10 cellular contexts compared by ENCODE assay signal in the genomic region with DNA sequence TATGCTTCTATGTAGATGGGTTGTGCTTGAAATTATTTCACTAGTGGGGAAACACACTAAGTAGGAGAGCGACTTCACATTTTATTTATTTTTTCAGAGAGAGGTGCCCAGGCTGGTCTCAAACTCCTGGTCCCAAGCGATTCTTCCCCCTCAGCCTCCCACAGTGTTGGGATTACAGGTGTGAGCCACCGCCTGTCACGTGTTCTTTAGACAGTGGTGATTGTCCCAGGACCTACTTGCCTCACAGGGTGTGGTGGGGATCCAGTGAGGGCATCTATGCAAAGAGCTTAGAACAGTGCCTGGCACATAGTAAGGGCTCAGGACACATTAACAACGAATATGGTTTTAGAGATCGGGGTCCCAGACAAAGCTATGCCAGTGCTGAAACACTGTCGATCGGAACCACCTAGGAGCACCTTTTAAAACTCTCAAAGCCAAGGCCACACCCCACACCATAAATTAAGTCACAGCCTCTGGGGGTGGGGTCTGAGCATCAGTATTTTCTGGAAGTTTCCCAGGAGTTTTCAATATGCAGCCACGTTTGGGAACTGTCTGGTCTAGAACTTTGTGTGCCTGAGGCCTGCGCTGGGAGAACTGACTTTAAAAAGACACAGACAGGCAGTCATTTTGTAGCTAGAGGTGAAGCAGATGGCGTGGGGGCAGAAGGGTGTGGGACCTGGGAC. TPM values are rescaled to one million over a fixed set of nuclear protein-coding genes. Genes with fewer than 3 reads are reported as not detected.
DNase-seq lines count a peak whose midpoint lies in the region; ATAC-seq, FAIRE-seq and TF ChIP-seq lines count a peak whose summit lies in the region.
"Had no signal": no experiment of that assay in that cellular context is flagged by ENCODE, and none has a peak within 500 bp of the region (broad histone marks: within the 10 kb centered on the region; RNA-seq: fewer than 3 reads in every experiment).

No MANE protein-coding gene starts in this region.

- peak; percentile 42 for ATAC-seq in gastroesophageal sphincter
- no peak for ATAC-seq in HG02610 (IDR thresholded peaks at IDR 0.05; ENCODE audit: unreplicated experiment)

- no peak for FAIRE-seq in GM12892 (lab: Jason Lieb, UNC)
- FAIRE-seq: H54 had no signal

- CTCF ChIA-PET in HEK293 (lab: Yijun Ruan, JAX) = interaction anchor here (0.6 to 4.8 kb wide), 25 partner anchors 9 to 761 kb away, joined by 3 to 36 read pairs (median 5); a partner anchor contains a TSS

- H3K27ac ChIP-seq in HEK293 (ENCODE audit: extremely low read depth, low read depth, low read length) (peak overlapping the region; percentile 58), SU-DHL-6 (ENCODE audit: low read depth, low read length) (no peak overlapping the region), gastroesophageal sphincter (peak overlapping the region in 3 of 4 donors; percentile 76 to 84 (median 80)), skin epidermis (peak overlapping the region in 19 of 21 experiments; percentile 18 to 93 (median 81))

- TF ChIP-seq EP300 in gastroesophageal sphincter (IDR thresholded peaks at IDR 0.05) = no peak

- POLR2A ChIA-PET in HEK293 (lab: Yijun Ruan, JAX) = interaction anchor here (0.6 to 1.6 kb wide), 9 partner anchors 46 to 984 kb away, joined by 3 to 15 read pairs (median 4); a partner anchor contains a TSS

- no peak for DNase-seq in activated gamma-delta T cell treated with Interleukin-2 at 50 U/mL for 16 hours
- DNase-seq in GDM1 (lab: John Stamatoyannopoulos, UW) = no peak
- no peak for DNase-seq in GM12892 (ENCODE audit: insufficient read length)

- H3K79me2 ChIP-seq in SU-DHL-6 (ENCODE audit: insufficient read depth, low read length) = no peaks in the 10 kb centered on the region

- TF ChIP-seq CTCF in HEK293 (tag by site-specific recombination; IDR thresholded peaks at IDR 0.05) (no peak), SU-DHL-6 (IDR thresholded peaks at IDR 0.05; ENCODE audit: insufficient read depth, low read length, poor library complexity, severe bottlenecking) (no peak), gastroesophageal sphincter (IDR thresholded peaks at IDR 0.05) (no peak)

- peaks cover 2% of the 10 kb centered on the region; the same call in 1 of the 2 replicates for H3K4me1 ChIP-seq in HEK293 (ENCODE audit: control insufficient read depth, insufficient read depth, low read length)
- peaks cover 0 to 41% (median 11%) of the 10 kb centered on the region in 3 donors for H3K4me1 ChIP-seq in gastroesophageal sphincter

- H3K27me3 ChIP-seq in SU-DHL-6 (ENCODE audit: low read length) (no peaks in the 10 kb centered on the region), gastroesophageal sphincter (no peaks in the 10 kb centered on the region)

- H3K36me3 ChIP-seq in HEK293 (ENCODE audit: control insufficient read depth in 2 of 2, insufficient read depth in 1 of 2, low read length in 2 of 2) (no peaks in the 10 kb centered on the region), SU-DHL-6 (ENCODE audit: low read length) (no peaks in the 10 kb centered on the region), gastroesophageal sphincter (no peaks in the 10 kb centered on the region)

- H3F3A ChIP-seq in SU-DHL-6 (ENCODE audit: insufficient read depth) = peaks cover 8% of the 10 kb centered on the region

- H3K4me3 ChIP-seq in HEK293 (ENCODE audit: low read depth, low read length) = no peak overlapping the region
- no peak overlapping the region for H3K4me3 ChIP-seq in SU-DHL-6 (ENCODE audit: insufficient read depth, low read length, poor library complexity, severe bottlenecking)
- no peak overlapping the region for H3K4me3 ChIP-seq in gastroesophageal sphincter
- no peak overlapping the region for H3K4me3 ChIP-seq in skin epidermis
- H3K4me3 ChIP-seq: lung had no signal

- no peaks in the 10 kb centered on the region for H3K9me2 ChIP-seq in SU-DHL-6 (replicated peaks; ENCODE audit: insufficient read depth, low read length)

- peak overlapping the region; percentile 60 for H3K9ac ChIP-seq in SU-DHL-6 (ENCODE audit: low read length)

- WGBS in gastroesophageal sphincter (ENCODE audit: low coverage in 1 of 2), 2 donors = 84 to 90% methylated on average over 7 to 9 of the region's 11 CpGs

- no peak overlapping the region for H3K4me2 ChIP-seq in SU-DHL-6 (ENCODE audit: low read depth, low read length, poor library complexity, severe bottlenecking)

- no peaks in the 10 kb centered on the region for H4K20me1 ChIP-seq in SU-DHL-6 (ENCODE audit: low read depth, low read length)

- H2AFZ ChIP-seq in SU-DHL-6 (ENCODE audit: low read depth, low read length, severe bottlenecking) = peak overlapping the region; percentile 77

- H3K9me3 ChIP-seq in HEK293 (ENCODE audit: control insufficient read depth, insufficient read depth, low read depth, low read length) (no peaks in the 10 kb centered on the region), SU-DHL-6 (ENCODE audit: insufficient read depth, low read length) (no peaks in the 10 kb centered on the region), gastroesophageal sphincter (no peaks in the 10 kb centered on the region)

- TF ChIP-seq POLR2A in gastroesophageal sphincter (IDR thresholded peaks at IDR 0.05) (no peak), GM12892 (IDR thresholded peaks at IDR 0.05; ENCODE audit: low read depth, low read length) (no peak)

TF ChIP-seq in HEK293, 187 proteins besides CTCF, POLR2A, EP300 and RAD21:
- TF ChIP-seq, protein P1, sequence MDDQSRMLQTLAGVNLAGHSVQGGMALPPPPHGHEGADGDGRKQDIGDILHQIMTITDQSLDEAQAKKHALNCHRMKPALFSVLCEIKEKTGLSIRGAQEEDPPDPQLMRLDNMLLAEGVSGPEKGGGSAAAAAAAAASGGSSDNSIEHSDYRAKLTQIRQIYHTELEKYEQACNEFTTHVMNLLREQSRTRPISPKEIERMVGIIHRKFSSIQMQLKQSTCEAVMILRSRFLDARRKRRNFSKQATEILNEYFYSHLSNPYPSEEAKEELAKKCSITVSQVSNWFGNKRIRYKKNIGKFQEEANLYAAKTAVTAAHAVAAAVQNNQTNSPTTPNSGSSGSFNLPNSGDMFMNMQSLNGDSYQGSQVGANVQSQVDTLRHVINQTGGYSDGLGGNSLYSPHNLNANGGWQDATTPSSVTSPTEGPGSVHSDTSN (CRISPR knock-in tag; IDR thresholded peaks at IDR 0.05) = no peak

RNA-seq across cellular contexts. Expression of a gene that starts 4.8 kb away (rescaled TPM):
- total RNA-seq in gastroesophageal sphincter = 10 to 100 TPM in 1 of 4 donors, 1 to 10 TPM in 3; 4.4 to 18.7 (median 4.7) TPM
- 54.0 TPM for polyA plus RNA-seq in GM12892 (2012; ENCODE audit: missing spikeins)

RNA-seq across cellular contexts. Expression of a gene that starts 58.7 kb away (rescaled TPM):
- 1 to 10 TPM; 2.4 to 3.8 (median 2.8) TPM for total RNA-seq in gastroesophageal sphincter
- 0.89 TPM for polyA plus RNA-seq in GM12892 (2012; ENCODE audit: missing spikeins)
